ENCODE assay signal across 10 cellular contexts in genomic region chr17:81003711-81004335, GRCh38. TPM values are rescaled to one million over a fixed set of nuclear protein-coding genes. Genes with fewer than 3 reads are reported as not detected.
A peak's percentile ranks its signal among the peaks of the same experiment; 100 is the strongest.
DNase-seq lines count a peak whose midpoint lies in the region; ATAC-seq and TF ChIP-seq lines count a peak whose summit lies in the region.
"Had no signal": no experiment of that assay in that cellular context is flagged by ENCODE, and none has a peak within 500 bp of the region (broad histone marks: within the 10 kb centered on the region; RNA-seq: fewer than 3 reads in every experiment).

No MANE protein-coding gene starts in this region.

- WGBS in ectodermal cell, 2 experiments: 5 to 6% methylated on average over 55 to 56 of the region's 56 CpGs

- H3K27me3 ChIP-seq in DND-41 (ENCODE audit: insufficient read depth, low read length, poor library complexity) (peaks cover 27% of the 10 kb centered on the region), MG63 (peaks cover 41% of the 10 kb centered on the region), ectodermal cell (ENCODE audit: control insufficient read depth, insufficient read depth, low read length, poor library complexity, severe bottlenecking) (peaks cover 46% of the 10 kb centered on the region)

- no peaks in the 10 kb centered on the region for H3K9me3 Mint-ChIP-seq in neural crest cell

- no peak for TF ChIP-seq CTCF in DND-41 (IDR thresholded peaks at IDR 0.05; ENCODE audit: borderline replicate concordance, extremely low read depth, low read length, poor library complexity, severe bottlenecking)
- no peak for TF ChIP-seq CTCF in neural crest cell (conservative IDR thresholded peaks at IDR 0.05)

- H3K4me3 ChIP-seq in DND-41 (ENCODE audit: low read depth in 1 of 2, low read length in 2 of 2) (no peak overlapping the region), MG63 (peak overlapping the region; percentile 13; the same call in 1 of the 2 replicates), ectodermal cell (ENCODE audit: insufficient read depth, low read depth, low read length) (peak overlapping the region; percentile 21)
- H3K4me3 ChIP-seq: SJSA1 had no signal

- H3K79me2 ChIP-seq in DND-41 (ENCODE audit: insufficient read depth, low read length): no peaks in the 10 kb centered on the region

- H2AFZ ChIP-seq in DND-41 (ENCODE audit: low read depth, low read length): no peak overlapping the region

- no peak overlapping the region for H3K9ac ChIP-seq in DND-41 (ENCODE audit: low read depth, low read length)

- H3K36me3 Mint-ChIP-seq in neural crest cell (ENCODE audit: low read depth): no peaks in the 10 kb centered on the region

- H3K9me3 ChIP-seq in DND-41 (ENCODE audit: insufficient read depth, low read length, severe bottlenecking) (no peaks in the 10 kb centered on the region), MG63 (no peaks in the 10 kb centered on the region; the same call in 1 of the 2 replicates), ectodermal cell (ENCODE audit: control insufficient read depth, low read length) (no peaks in the 10 kb centered on the region)
- H3K9me3 ChIP-seq: SJSA1 had no signal

- H3K27ac ChIP-seq in DND-41 (ENCODE audit: low read length) (no peak overlapping the region), ectodermal cell (ENCODE audit: insufficient read depth, low read depth, low read length, poor library complexity, severe bottlenecking) (no peak overlapping the region)
- H3K27ac ChIP-seq: SJSA1 had no signal

- H4K20me1 ChIP-seq in DND-41 (ENCODE audit: insufficient read depth, low read length): peaks cover 24% of the 10 kb centered on the region

- peaks cover 6% of the 10 kb centered on the region for H3K36me3 ChIP-seq in DND-41 (ENCODE audit: insufficient read depth, low read length)
- peaks cover under 1% of the 10 kb centered on the region; the same call in 1 of the 2 replicates for H3K36me3 ChIP-seq in MG63
- H3K36me3 ChIP-seq in ectodermal cell (ENCODE audit: control insufficient read depth, insufficient read depth, low read length): peaks cover under 1% of the 10 kb centered on the region

- peaks cover 63% of the 10 kb centered on the region for H3K27me3 Mint-ChIP-seq in neural crest cell (ENCODE audit: low read depth)

- H3K27ac Mint-ChIP-seq in neural crest cell (ENCODE audit: unreplicated experiment): no peak overlapping the region

- no peak for DNase-seq in DND-41
- no peak for DNase-seq in MG63
- DNase-seq in neural crest cell (ENCODE audit: low read depth, low spot score): peak; percentile 30
- no peak for DNase-seq in NCI-H1694 treated with DMSO at 0.1 percent for 48 hours (lab: John Stamatoyannopoulos, UW)
- DNase-seq in UCSD-AML1 (lab: John Stamatoyannopoulos, UW; ENCODE audit: unreplicated experiment): no peak
- no peak for DNase-seq in cerebellar cortex (ENCODE audit: low spot score)
- DNase-seq: kidney glomerular epithelial cell had no signal

- peak overlapping the region; percentile 70 for H3K4me3 Mint-ChIP-seq in neural crest cell

- no peak overlapping the region for H3K4me2 ChIP-seq in DND-41 (ENCODE audit: insufficient read depth, low read length)

- peaks cover 22% of the 10 kb centered on the region for H3K4me1 Mint-ChIP-seq in neural crest cell

- ATAC-seq in DND-41 (ENCODE audit: insufficient read depth, low read depth) (peak; percentile 51; the same call in 2 of the 3 replicates), HG02798 (IDR thresholded peaks at IDR 0.05; ENCODE audit: poor library complexity, unreplicated experiment) (no peak)

- H3K4me1 ChIP-seq in DND-41 (ENCODE audit: insufficient read depth, low read length) (peaks cover 4% of the 10 kb centered on the region), ectodermal cell (ENCODE audit: control insufficient read depth, insufficient read depth, low read length) (no peaks in the 10 kb centered on the region)

RNA-seq across cellular contexts. Expression of gene CHMP6, which starts 12.2 kb away (rescaled TPM):
- total RNA-seq in MG63 (2014; rRNA removed; shearing (Covaris generic); ENCODE audit: low replicate concordance): 65.4 and 74.3 TPM in 2 replicates
- 21.6 TPM for polyA plus RNA-seq in ectodermal cell (2013, experiment 1 of 4)
- 27.2 TPM for polyA plus RNA-seq in ectodermal cell (2013, experiment 2 of 4)
- 19.5 TPM for polyA plus RNA-seq in ectodermal cell (2013, experiment 3 of 4)
- 21.2 TPM for polyA plus RNA-seq in ectodermal cell (2013, experiment 4 of 4)
- total RNA-seq in neural crest cell: 32.7 and 33.2 TPM in 2 replicates

RNA-seq across cellular contexts. Expression of gene BAIAP2, which starts 31.1 kb away (rescaled TPM):
- total RNA-seq in MG63 (2014; rRNA removed; shearing (Covaris generic); ENCODE audit: low replicate concordance): 34.4 and 43.9 TPM in 2 replicates
- polyA plus RNA-seq in ectodermal cell (2013, experiment 1 of 4): 41.6 TPM
- polyA plus RNA-seq in ectodermal cell (2013, experiment 2 of 4): 33.4 TPM
- 34.5 TPM for polyA plus RNA-seq in ectodermal cell (2013, experiment 3 of 4)
- polyA plus RNA-seq in ectodermal cell (2013, experiment 4 of 4): 32.3 TPM
- 47.5 and 53.6 TPM in 2 replicates for total RNA-seq in neural crest cell

Comparison
In these comparisons a context has a peak if more than half of its experiments do, and no peak if none do; other contexts are left out.
1. H3K4me3 ChIP-seq: peak in MG63 (single experiment) and ectodermal cell (single experiment); none in DND-41 (0 of 2).